In the genomic region with DNA sequence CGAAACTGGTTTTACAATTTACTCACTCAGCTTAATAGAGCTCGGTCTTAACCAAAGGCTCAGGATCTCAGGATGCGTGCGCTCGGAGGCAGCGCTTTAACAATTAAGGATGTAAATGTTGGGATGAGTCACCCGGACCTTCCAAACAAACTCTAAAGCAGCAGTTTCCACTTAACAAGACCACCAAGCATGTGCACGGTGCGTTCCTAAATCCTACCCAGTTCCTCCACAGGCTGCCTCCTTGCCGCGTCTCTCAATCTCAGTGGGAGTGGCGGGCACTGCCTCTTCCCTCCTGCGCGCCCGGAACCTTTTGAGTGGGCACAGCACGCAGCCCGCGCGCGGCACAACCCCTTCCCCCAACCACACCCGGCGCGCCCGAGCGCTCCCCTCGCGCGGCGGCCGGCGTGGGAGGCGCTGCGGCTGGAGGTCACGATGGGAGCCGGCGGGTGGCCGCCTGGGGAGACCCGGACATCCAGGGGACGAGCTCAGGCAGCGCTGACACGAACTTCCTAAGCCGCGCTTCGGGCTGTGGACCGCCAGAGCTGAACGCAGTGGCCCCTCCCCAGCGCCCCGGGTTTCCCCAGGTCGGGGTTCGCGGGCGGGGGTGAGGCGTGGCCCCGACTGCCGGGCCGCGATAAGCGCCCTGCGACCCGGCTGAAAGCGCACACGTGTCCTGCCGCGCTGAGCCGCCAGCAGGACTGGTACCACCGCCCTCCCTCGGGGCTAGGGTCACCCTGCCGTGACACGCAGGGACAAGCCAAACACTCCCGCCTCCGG, we compare ENCODE assay signal across 8 cellular contexts. TPM values are rescaled to one million over a fixed set of nuclear protein-coding genes. Genes with fewer than 3 reads are reported as not detected.
DNase-seq lines count a peak whose midpoint lies in the region; ATAC-seq, FAIRE-seq and TF ChIP-seq lines count a peak whose summit lies in the region.

TSS of gene ABCG2 (minus strand) at position 280 of the 777 bp plus-strand sequence. CDS start 18,644 bp downstream, outside the sequence.

- no peaks in the 10 kb centered on the region for H3K27me3 ChIP-seq in astrocyte (ENCODE audit: insufficient read depth, low read length)
- H3K27me3 ChIP-seq in sigmoid colon = peaks cover 0 to 25% (median 8%) of the 10 kb centered on the region in 3 donors

- H3K4me1 ChIP-seq in astrocyte (ENCODE audit: insufficient read depth, low read length) = peaks cover 4% of the 10 kb centered on the region
- H3K4me1 ChIP-seq in sigmoid colon = peaks cover 0 to 14% (median 6%) of the 10 kb centered on the region in 4 donors

- no peak within 1 kb of the TSS for H3K27ac Mint-ChIP-seq in astrocyte (ENCODE audit: unreplicated experiment)

- H3K9me3 ChIP-seq in SK-N-MC (ENCODE audit: low read depth, low read length) (no peaks in the 10 kb centered on the region), astrocyte (ENCODE audit: insufficient read depth, low read depth, low read length) (no peaks in the 10 kb centered on the region), sigmoid colon (no peaks in the 10 kb centered on the region)

- H3K4me2 ChIP-seq in astrocyte (ENCODE audit: low read length) = peak within 1 kb of the TSS; percentile 100

- H4K20me1 ChIP-seq in astrocyte (ENCODE audit: insufficient read depth, low read length) = no peaks in the 10 kb centered on the region

- H3K9ac ChIP-seq in SK-N-MC (ENCODE audit: insufficient read length) = peak within 1 kb of the TSS; percentile 50
- H3K9ac ChIP-seq in astrocyte (ENCODE audit: low read length) = peak within 1 kb of the TSS; percentile 75

- peaks cover 3% of the 10 kb centered on the region for H3K4me1 Mint-ChIP-seq in astrocyte (ENCODE audit: low read depth, unreplicated experiment)

- WGBS in sigmoid colon, 2 donors = 0 to 1% methylated on average over 71 of the region's 71 CpGs

- no peaks in the 10 kb centered on the region for H3K36me3 ChIP-seq in SK-N-MC (ENCODE audit: insufficient read depth, low read length)
- no peaks in the 10 kb centered on the region for H3K36me3 ChIP-seq in astrocyte (ENCODE audit: insufficient read depth, low read length)
- no peaks in the 10 kb centered on the region for H3K36me3 ChIP-seq in sigmoid colon

- peak within 1 kb of the TSS; percentile 86 for H3K4me3 ChIP-seq in SK-N-MC
- H3K4me3 ChIP-seq in astrocyte (ENCODE audit: insufficient read depth, low read depth, low read length) = peak within 1 kb of the TSS; percentile 75
- H3K4me3 ChIP-seq in sigmoid colon = peak within 1 kb of the TSS; percentile 12 to 59 (median 44)

- no peak for TF ChIP-seq POLR2A in sigmoid colon (IDR thresholded peaks at IDR 0.05)

- no peak within 1 kb of the TSS for H3K27ac ChIP-seq in SK-N-MC
- H3K27ac ChIP-seq in astrocyte (ENCODE audit: low read depth, low read length) = peak within 1 kb of the TSS; percentile 3
- H3K27ac ChIP-seq in sigmoid colon = peak within 1 kb of the TSS in 1 of 4 donors; percentile 32

- peak; percentile 22 for DNase-seq in NCI-H82 (lab: John Stamatoyannopoulos, UW)
- no peak for DNase-seq in NCI-H82 treated with DMSO at 0.1 percent for 48 hours (lab: John Stamatoyannopoulos, UW; ENCODE audit: unreplicated experiment)
- peak; percentile 6 for DNase-seq in SK-N-MC (ENCODE audit: low read depth, low spot score)
- DNase-seq in astrocyte (ENCODE audit: low read depth) = peak; percentile 66
- peak; percentile 71 for DNase-seq in iPS DF 19.7 (ENCODE audit: low read depth, low spot score)
- DNase-seq in sigmoid colon = no peak
- DNase-seq in DMS79 (lab: John Stamatoyannopoulos, UW) = no peak

- no peaks in the 10 kb centered on the region for H3K9me3 Mint-ChIP-seq in astrocyte (ENCODE audit: unreplicated experiment)

- peaks cover 11% of the 10 kb centered on the region for H3K27me3 Mint-ChIP-seq in astrocyte (ENCODE audit: low read depth, unreplicated experiment)

- intact Hi-C loops in sigmoid colon (cut with DNase I) = no loop called here

- TF ChIP-seq EP300 in sigmoid colon (IDR thresholded peaks at IDR 0.05) = no peak

- TF ChIP-seq CTCF in astrocyte (IDR thresholded peaks at IDR 0.05; ENCODE audit: insufficient read depth, low read depth, low read length) = no peak
- no peak for TF ChIP-seq CTCF in sigmoid colon (IDR thresholded peaks at IDR 0.05)

- H3K4me3 Mint-ChIP-seq in astrocyte (ENCODE audit: unreplicated experiment) = peak within 1 kb of the TSS; percentile 85

- ATAC-seq in HG02884 (IDR thresholded peaks at IDR 0.05; ENCODE audit: unreplicated experiment) = peak; percentile 65

- peak within 1 kb of the TSS; percentile 99 for H2AFZ ChIP-seq in astrocyte (ENCODE audit: low read depth, low read length)

- no peak for FAIRE-seq in astrocyte (lab: Jason Lieb, UNC)

- no peaks in the 10 kb centered on the region for H3K79me2 ChIP-seq in astrocyte (ENCODE audit: insufficient read depth, low read length)

- H3K36me3 Mint-ChIP-seq in astrocyte (ENCODE audit: low read depth, unreplicated experiment) = no peaks in the 10 kb centered on the region

RNA-seq across cellular contexts. Expression of gene ABCG2, which starts in this region (rescaled TPM):
- 0.34 and 2.5 TPM in 2 replicates for total RNA-seq in astrocyte
- 1 to 10 TPM; 1.1 to 2.9 (median 2.0) TPM for total RNA-seq in sigmoid colon
- 10 to 100 TPM; 13.2 to 36.5 (median 15.7) TPM for polyA plus RNA-seq in sigmoid colon

Comparison
In these comparisons a context has a peak if more than half of its experiments do, and no peak if none do; other contexts are left out.
1. DNase-seq: peak in NCI-H82 (single experiment), SK-N-MC (single experiment), astrocyte (single experiment) and iPS DF 19.7 (single experiment); none in NCI-H82 treated with DMSO at 0.1 percent for 48 hours (single experiment), sigmoid colon (single experiment) and DMS79 (single experiment).
2. Peak in every context shown above with its lines, with median percentiles within 50 percentile points of each other: H3K4me3 ChIP-seq.